Comparison of ENCODE assay signal across 11 cellular contexts in the genomic region with DNA sequence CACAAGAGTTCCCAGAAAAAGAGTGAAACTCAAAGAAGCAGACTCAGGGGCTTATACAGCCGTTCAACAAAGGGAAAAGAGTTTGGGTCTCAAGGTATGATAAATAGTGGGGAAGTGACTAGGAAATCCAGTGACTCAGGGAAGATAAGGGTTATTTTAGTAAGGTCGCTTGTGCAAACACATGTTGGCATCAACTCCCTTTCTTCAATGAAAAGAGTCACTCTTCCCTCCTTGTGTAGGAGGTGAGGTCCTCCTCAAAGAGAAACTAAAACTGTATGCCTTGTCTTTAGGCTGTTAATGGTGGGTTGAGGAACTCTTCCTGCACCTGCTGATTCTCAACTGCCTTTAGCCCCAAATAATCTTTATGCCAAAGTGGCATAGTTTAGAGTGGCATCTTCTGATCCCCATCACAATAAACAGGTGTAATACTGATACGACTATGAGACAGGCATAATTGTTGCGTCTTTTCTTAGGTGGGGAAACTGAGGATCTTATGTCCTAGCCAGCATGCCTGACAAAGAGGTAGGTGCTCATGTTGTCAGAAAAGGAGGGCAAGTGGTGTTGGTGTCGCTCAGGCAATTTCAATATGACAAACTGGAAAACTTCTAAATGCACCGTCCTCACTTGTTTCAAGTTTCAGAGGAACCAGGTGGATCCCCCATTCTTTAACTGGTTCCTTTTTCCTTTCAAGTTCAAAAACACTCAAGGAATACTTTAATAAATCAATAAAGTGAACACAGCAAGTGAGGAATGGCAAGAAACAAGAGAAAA.
A peak's percentile ranks its signal among the peaks of the same experiment; 100 is the strongest.
DNase-seq lines count a peak whose midpoint lies in the region; ATAC-seq, FAIRE-seq and TF ChIP-seq lines count a peak whose summit lies in the region.
"Had no signal": no experiment of that assay in that cellular context is flagged by ENCODE, and none has a peak within 500 bp of the region (broad histone marks: within the 10 kb centered on the region; RNA-seq: fewer than 3 reads in every experiment).

No MANE protein-coding gene starts in this region.

- H3K27me3 Mint-ChIP-seq in CD8-positive, alpha-beta T cell (ENCODE audit: low read depth), result peaks cover 5% of the 10 kb centered on the region
- H3K27me3 Mint-ChIP-seq in dendritic cell treated with granulocyte-macrophage colony-stimulating factor and Interleukin-4, amounts not matched to agents 40 ng/mL and 50 ng/mL, for 4 days, result peaks cover 22% of the 10 kb centered on the region
- H3K27me3 Mint-ChIP-seq in endothelial cell (ENCODE audit: unreplicated experiment), result peaks cover 3% of the 10 kb centered on the region

- H3K9me3 Mint-ChIP-seq in CD8-positive, alpha-beta T cell, result peaks cover 2% of the 10 kb centered on the region
- H3K9me3 Mint-ChIP-seq in dendritic cell treated with granulocyte-macrophage colony-stimulating factor and Interleukin-4, amounts not matched to agents 40 ng/mL and 50 ng/mL, for 4 days, result no peaks in the 10 kb centered on the region
- H3K9me3 Mint-ChIP-seq in endothelial cell (ENCODE audit: unreplicated experiment), result no peaks in the 10 kb centered on the region

- H3K27ac ChIP-seq in CD8-positive, alpha-beta T cell (ENCODE audit: low read depth, low read length), result no peak overlapping the region
- H3K27ac ChIP-seq: KMS-11 had no signal

- H3K36me3 ChIP-seq in CD8-positive, alpha-beta T cell (ENCODE audit: insufficient read depth, low read length), result no peaks in the 10 kb centered on the region

- no peak overlapping the region for H3K27ac Mint-ChIP-seq in CD8-positive, alpha-beta T cell
- peak overlapping the region; percentile 45 for H3K27ac Mint-ChIP-seq in dendritic cell treated with granulocyte-macrophage colony-stimulating factor and Interleukin-4, amounts not matched to agents 40 ng/mL and 50 ng/mL, for 4 days
- H3K27ac Mint-ChIP-seq in endothelial cell (ENCODE audit: unreplicated experiment), result no peak overlapping the region

- peaks cover 6% of the 10 kb centered on the region for H3K4me1 Mint-ChIP-seq in CD8-positive, alpha-beta T cell (ENCODE audit: low read depth)
- H3K4me1 Mint-ChIP-seq in dendritic cell treated with granulocyte-macrophage colony-stimulating factor and Interleukin-4, amounts not matched to agents 40 ng/mL and 50 ng/mL, for 4 days (ENCODE audit: low read depth), result peaks cover 34% of the 10 kb centered on the region
- H3K4me1 Mint-ChIP-seq in endothelial cell (ENCODE audit: unreplicated experiment), result peaks cover 4% of the 10 kb centered on the region

- FAIRE-seq in GM12891 (lab: Jason Lieb, UNC), result peak; percentile 88
- FAIRE-seq: RCC 7860 had no signal

- no peak for TF ChIP-seq POLR2A in GM12891 (IDR thresholded peaks at IDR 0.05; ENCODE audit: low read depth, low read length)

- no peaks in the 10 kb centered on the region for H3K36me3 Mint-ChIP-seq in CD8-positive, alpha-beta T cell
- no peaks in the 10 kb centered on the region for H3K36me3 Mint-ChIP-seq in dendritic cell treated with granulocyte-macrophage colony-stimulating factor and Interleukin-4, amounts not matched to agents 40 ng/mL and 50 ng/mL, for 4 days (ENCODE audit: low read depth)
- no peaks in the 10 kb centered on the region for H3K36me3 Mint-ChIP-seq in endothelial cell (ENCODE audit: low read depth, unreplicated experiment)

- peak overlapping the region; percentile 5 for H3K4me3 Mint-ChIP-seq in CD8-positive, alpha-beta T cell
- H3K4me3 Mint-ChIP-seq in dendritic cell treated with granulocyte-macrophage colony-stimulating factor and Interleukin-4, amounts not matched to agents 40 ng/mL and 50 ng/mL, for 4 days, result no peak overlapping the region
- no peak overlapping the region for H3K4me3 Mint-ChIP-seq in endothelial cell (ENCODE audit: unreplicated experiment)

- no peak overlapping the region for H3K4me3 ChIP-seq in CD8-positive, alpha-beta T cell (ENCODE audit: low read depth, low read length)

- CTCF ChIA-PET in CD8-positive, alpha-beta T cell (lab: Charles Lee), result no interaction called here

- ATAC-seq in CD8-positive, alpha-beta T cell, result no peak
- ATAC-seq in GM19328 (IDR thresholded peaks at IDR 0.05; ENCODE audit: unreplicated experiment) (no peak), GM18870 (IDR thresholded peaks at IDR 0.05; ENCODE audit: unreplicated experiment) (no peak)

- H3K9me3 ChIP-seq in CD8-positive, alpha-beta T cell (ENCODE audit: low read length), result no peaks in the 10 kb centered on the region

- no peaks in the 10 kb centered on the region for H3K4me1 ChIP-seq in CD8-positive, alpha-beta T cell (ENCODE audit: insufficient read depth, low read length)

- TF ChIP-seq CTCF in CD8-positive, alpha-beta T cell (IDR thresholded peaks at IDR 0.05), result no peak
- no peak for TF ChIP-seq CTCF in endothelial cell (IDR thresholded peaks at IDR 0.05; ENCODE audit: unreplicated experiment)

- POLR2A ChIA-PET in CD8-positive, alpha-beta T cell (lab: Charles Lee), result no interaction called here

- intact Hi-C loops in CD8-positive, alpha-beta T cell (cut with DNase I, micrococcal nuclease), result no loop called here
- intact Hi-C loops in dendritic cell treated with granulocyte-macrophage colony-stimulating factor and Interleukin-4, amounts not matched to agents 40 ng/mL and 50 ng/mL, for 4 days (cut with micrococcal nuclease), result no loop called here

- no peaks in the 10 kb centered on the region for H3K27me3 ChIP-seq in CD8-positive, alpha-beta T cell (ENCODE audit: insufficient read depth, low read length)

- DNase-seq in CD8-positive, alpha-beta T cell, result no peak
- DNase-seq in GM12891 (ENCODE audit: insufficient read length, low spot score), result no peak
- peak; percentile 39 for DNase-seq in RPMI7951 (ENCODE audit: low read depth)
- DNase-seq in endothelial cell (ENCODE audit: low spot score), result no peak
- DNase-seq: activated effector memory CD4-positive, alpha-beta T cell treated with anti-CD3 and anti-CD28 coated beads, Interleukin-2, amount 50 U/mL, for 16 hours; NCI-H2227 treated with DMSO at 0.1 percent for 48 hours had no signal

TF ChIP-seq in GM12891, 5 proteins besides CTCF, POLR2A, EP300 and RAD21:
- peak; percentile 23; the same call in 1 of the 2 replicates for TF ChIP-seq SPI1 (IDR thresholded peaks at IDR 0.05; ENCODE audit: low read depth, low read length)
- no peak for TF ChIP-seq TAF1 (IDR thresholded peaks at IDR 0.05; ENCODE audit: low read depth, low read length)
- TF ChIP-seq POU2F2 (IDR thresholded peaks at IDR 0.05; ENCODE audit: low read depth, low read length), result no peak
- no peak for TF ChIP-seq PAX5 (IDR thresholded peaks at IDR 0.05; ENCODE audit: insufficient read depth, low read length, severe bottlenecking)
